ENCODE assay signal across 23 cellular contexts in genomic region chr17:53822764-53823163, GRCh38. TPM values are rescaled to one million over a fixed set of nuclear protein-coding genes. Genes with fewer than 3 reads are reported as not detected.
"Had no signal": no experiment of that assay in that cellular context is flagged by ENCODE, and none has a peak within 500 bp of the region (broad histone marks: within the 10 kb centered on the region; RNA-seq: fewer than 3 reads in every experiment).

TSS of gene KIF2B (plus strand) at chr17:53822927. CDS start at chr17:53823034, 107 bp downstream.

- H3K36me3 Mint-ChIP-seq: IgD-negative memory B cell had no signal

- H3K4me3 ChIP-seq: SJCRH30 had no signal

- FAIRE-seq: HepG2 had no signal

- H3K4me1 ChIP-seq: SJCRH30 had no signal

- H3K4me3 Mint-ChIP-seq: IgD-negative memory B cell had no signal

- H3K27ac ChIP-seq: RWPE1, SJCRH30 had no signal

- H3K4me1 Mint-ChIP-seq: IgD-negative memory B cell had no signal

- H3K9me3 ChIP-seq: SJCRH30 had no signal

- ATAC-seq: HepG2, Panc1, SK-N-SH treated with all-trans-retinoic acid at 6 μM for 48 hours had no signal

- DNase-seq: KBM-7, MV-4-11, NCI-H1048, NCI-H1417, NCI-H1436 treated with DMSO at 0.1 percent for 48 hours, NCI-H1694, NCI-H187 treated with DMSO at 0.1 percent for 48 hours, NCI-H2029 treated with DMSO at 0.1 percent for 48 hours, NCI-H2171 treated with DMSO at 0.1 percent for 48 hours, NCI-H345, NCI-H446 treated with DMSO at 0.1 percent for 48 hours, NCI-H510A treated with DMSO at 0.1 percent for 48 hours, NCI-H526, SHP77 treated with DMSO at 0.1 percent for 48 hours, SJCRH30 had no signal

- H3K36me3 ChIP-seq: SJCRH30 had no signal

- H3K27me3 ChIP-seq: SJCRH30 had no signal

- H3K27ac Mint-ChIP-seq: IgD-negative memory B cell had no signal

- H3K27me3 Mint-ChIP-seq: IgD-negative memory B cell had no signal

RNA-seq across cellular contexts. Expression of gene KIF2B, which starts in this region (rescaled TPM):
- total RNA-seq: HepG2, HT1080, LHCN-M2, MCF 10A, SJCRH30 had no signal
- polyA plus RNA-seq: HepG2, IgD-negative memory B cell had no signal
